8 cellular contexts compared by ENCODE assay signal in the genomic region with DNA sequence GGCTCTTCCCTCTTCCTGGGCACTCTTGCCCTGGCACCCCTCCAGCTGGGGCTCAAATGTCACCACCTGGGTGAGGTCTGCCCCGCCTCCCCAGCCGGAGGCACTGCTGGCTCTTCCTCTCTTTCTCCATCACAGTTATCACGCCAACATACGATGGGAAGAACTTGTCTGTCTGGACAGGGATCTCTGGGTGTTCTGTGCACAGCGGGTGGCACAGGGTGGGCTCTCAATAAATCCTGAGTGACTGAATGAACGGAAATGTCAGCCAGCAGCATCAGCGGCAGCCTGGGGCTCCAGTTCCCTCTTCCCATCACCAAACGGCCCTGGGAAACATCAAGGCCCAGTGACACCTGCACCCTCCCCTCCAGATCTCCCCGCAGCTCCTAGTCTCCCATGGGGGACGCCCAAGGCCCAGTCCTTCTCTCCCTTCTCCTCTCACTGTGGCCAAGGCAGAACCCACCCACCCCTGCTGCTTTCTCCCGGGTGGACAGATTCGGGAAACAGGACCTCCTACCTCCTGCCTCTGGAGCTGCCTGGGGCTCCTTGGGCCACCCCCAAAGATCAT. TPM values are rescaled to one million over a fixed set of nuclear protein-coding genes. Genes with fewer than 3 reads are reported as not detected.
A peak's percentile ranks its signal among the peaks of the same experiment; 100 is the strongest.
DNase-seq lines count a peak whose midpoint lies in the region.

No MANE protein-coding gene starts in this region.

- peak overlapping the region; percentile 42; the same call in 1 of the 2 replicates for H3K4me3 ChIP-seq in iPS-20b (ENCODE audit: low read length)
- H3K4me3 ChIP-seq in subcutaneous abdominal adipose tissue (ENCODE audit: low read depth in 1 of 5, low read length in 5 of 5) = peak overlapping the region; percentile 52 to 66 (median 65)

- intact Hi-C loops in activated CD4-positive, alpha-beta T cell treated with anti-CD3 and anti-CD28 coated beads, Interleukin-2, amount 10 ng/mL, durations not matched to agents 24 days and 14 days (cut with micrococcal nuclease) = loop anchor here (1.0 kb wide), 7 partner anchors 17 to 127 kb away; a partner anchor contains a TSS
- intact Hi-C loops in activated CD4-positive, alpha-beta memory T cell treated with anti-CD3 and anti-CD28 coated beads for 36 hours (cut with micrococcal nuclease) = loop anchor here (1.0 to 5.0 kb wide), 9 partner anchors 35 to 476 kb away; a partner anchor contains a TSS

- H3K36me3 ChIP-seq in iPS-20b (ENCODE audit: insufficient read depth, low read depth, low read length) (no peaks in the 10 kb centered on the region), subcutaneous abdominal adipose tissue (ENCODE audit: control insufficient read depth in 5 of 5, insufficient read depth in 5 of 5, low read length in 5 of 5) (peaks cover 0 to 6% (median 0%) of the 10 kb centered on the region in 5 donors)

- H3K27me3 ChIP-seq in iPS-20b (ENCODE audit: insufficient read depth, low read length) (peaks cover 5% of the 10 kb centered on the region; the same call in 1 of the 2 replicates), subcutaneous abdominal adipose tissue (ENCODE audit: control insufficient read depth in 5 of 5, insufficient read depth in 4 of 5, low read length in 5 of 5) (peaks cover 0 to 6% (median 0%) of the 10 kb centered on the region in 5 donors)

- H3K27ac Mint-ChIP-seq in activated CD4-positive, alpha-beta T cell treated with anti-CD3 and anti-CD28 coated beads, Interleukin-2, amount 10 ng/mL, durations not matched to agents 24 days and 14 days = peak overlapping the region; percentile 96
- peak overlapping the region; percentile 97 for H3K27ac Mint-ChIP-seq in activated CD4-positive, alpha-beta memory T cell treated with anti-CD3 and anti-CD28 coated beads for 36 hours

- H3K27me3 Mint-ChIP-seq in activated CD4-positive, alpha-beta T cell treated with anti-CD3 and anti-CD28 coated beads, Interleukin-2, amount 10 ng/mL, durations not matched to agents 24 days and 14 days = no peaks in the 10 kb centered on the region
- H3K27me3 Mint-ChIP-seq in activated CD4-positive, alpha-beta memory T cell treated with anti-CD3 and anti-CD28 coated beads for 36 hours = no peaks in the 10 kb centered on the region

- H3K9me3 ChIP-seq in iPS-20b (ENCODE audit: insufficient read depth, low read depth, low read length) (no peaks in the 10 kb centered on the region), subcutaneous abdominal adipose tissue (ENCODE audit: control insufficient read depth in 5 of 5, low read length in 5 of 5) (no peaks in the 10 kb centered on the region)

- H3K36me3 Mint-ChIP-seq in activated CD4-positive, alpha-beta T cell treated with anti-CD3 and anti-CD28 coated beads, Interleukin-2, amount 10 ng/mL, durations not matched to agents 24 days and 14 days (ENCODE audit: low read depth) = peaks cover 1% of the 10 kb centered on the region
- H3K36me3 Mint-ChIP-seq in activated CD4-positive, alpha-beta memory T cell treated with anti-CD3 and anti-CD28 coated beads for 36 hours = peaks cover 1% of the 10 kb centered on the region

- H3K4me1 ChIP-seq in iPS-20b (ENCODE audit: insufficient read depth, low read length) = no peaks in the 10 kb centered on the region; the same call in 1 of the 2 replicates
- H3K4me1 ChIP-seq in subcutaneous abdominal adipose tissue (ENCODE audit: control insufficient read depth in 5 of 5, insufficient read depth in 5 of 5, low read length in 5 of 5) = peaks cover 24 to 74% (median 54%) of the 10 kb centered on the region in 5 donors

- peaks cover 40% of the 10 kb centered on the region for H3K4me1 Mint-ChIP-seq in activated CD4-positive, alpha-beta T cell treated with anti-CD3 and anti-CD28 coated beads, Interleukin-2, amount 10 ng/mL, durations not matched to agents 24 days and 14 days
- H3K4me1 Mint-ChIP-seq in activated CD4-positive, alpha-beta memory T cell treated with anti-CD3 and anti-CD28 coated beads for 36 hours (ENCODE audit: low read depth) = peaks cover 44% of the 10 kb centered on the region

- no peak for DNase-seq in activated CD4-positive, alpha-beta T cell treated with anti-CD3 and anti-CD28 coated beads, Interleukin-2, amount 10 ng/mL, durations not matched to agents 24 days and 14 days
- DNase-seq in activated CD4-positive, alpha-beta T cell treated with anti-CD3 and anti-CD28 coated beads for 1 hour = no peak
- no peak for DNase-seq in activated CD4-positive, alpha-beta memory T cell treated with anti-CD3 and anti-CD28 coated beads for 36 hours
- DNase-seq in NCI-H2029 (lab: John Stamatoyannopoulos, UW) (no peak), HPDE6-E6E7 (ENCODE audit: extremely low spot score) (no peak)
- no peak for DNase-seq in effector CD4-positive, alpha-beta T cell

- POLR2A ChIA-PET in activated CD4-positive, alpha-beta memory T cell treated with anti-CD3 and anti-CD28 coated beads for 36 hours (lab: Charles Lee) = interaction anchor here (1.0 to 5.3 kb wide), 12 partner anchors 34 to 124 kb away, joined by 3 to 39 read pairs (median 5); a partner anchor contains a TSS

- no peak overlapping the region for H3K27ac ChIP-seq in iPS-20b (ENCODE audit: low read length)
- peak overlapping the region; percentile 100 for H3K27ac ChIP-seq in subcutaneous abdominal adipose tissue (ENCODE audit: low read depth, low read length)

- H3K9ac ChIP-seq in iPS-20b (ENCODE audit: low read depth, low read length) (no peak overlapping the region), subcutaneous abdominal adipose tissue (ENCODE audit: low read length in 5 of 5) (peak overlapping the region; percentile 69 to 91 (median 86))

- H3K9me3 Mint-ChIP-seq in activated CD4-positive, alpha-beta T cell treated with anti-CD3 and anti-CD28 coated beads, Interleukin-2, amount 10 ng/mL, durations not matched to agents 24 days and 14 days = no peaks in the 10 kb centered on the region
- H3K9me3 Mint-ChIP-seq in activated CD4-positive, alpha-beta memory T cell treated with anti-CD3 and anti-CD28 coated beads for 36 hours = no peaks in the 10 kb centered on the region

- H3K4me3 Mint-ChIP-seq in activated CD4-positive, alpha-beta T cell treated with anti-CD3 and anti-CD28 coated beads, Interleukin-2, amount 10 ng/mL, durations not matched to agents 24 days and 14 days = peak overlapping the region; percentile 83
- peak overlapping the region; percentile 85 for H3K4me3 Mint-ChIP-seq in activated CD4-positive, alpha-beta memory T cell treated with anti-CD3 and anti-CD28 coated beads for 36 hours

- CTCF ChIA-PET in activated CD4-positive, alpha-beta memory T cell treated with anti-CD3 and anti-CD28 coated beads for 36 hours (lab: Charles Lee) = interaction anchor here (0.7 to 2.6 kb wide), 4 partner anchors 34 to 123 kb away, joined by 3 to 29 read pairs (median 4); no protein-coding TSS in a partner anchor

RNA-seq across cellular contexts. Expression of a gene that starts 0.4 kb away (rescaled TPM):
- total RNA-seq in activated CD4-positive, alpha-beta T cell treated with anti-CD3 and anti-CD28 coated beads, Interleukin-2, amount 10 ng/mL, durations not matched to agents 24 days and 14 days = 15.5 and 16.8 TPM in 2 replicates
- total RNA-seq in activated CD4-positive, alpha-beta memory T cell treated with anti-CD3 and anti-CD28 coated beads for 36 hours = 10 to 100 TPM; 14.4 to 16.1 TPM

RNA-seq across cellular contexts. Expression of a gene that starts 3.6 kb away (rescaled TPM):
- 46.7 and 46.8 TPM in 2 replicates for total RNA-seq in activated CD4-positive, alpha-beta T cell treated with anti-CD3 and anti-CD28 coated beads, Interleukin-2, amount 10 ng/mL, durations not matched to agents 24 days and 14 days
- 10 to 100 TPM; 34.7 to 37.9 TPM for total RNA-seq in activated CD4-positive, alpha-beta memory T cell treated with anti-CD3 and anti-CD28 coated beads for 36 hours

RNA-seq across cellular contexts. Expression of a gene that starts 28.3 kb away (rescaled TPM):
- 1.2 and 1.6 TPM in 2 replicates for total RNA-seq in activated CD4-positive, alpha-beta T cell treated with anti-CD3 and anti-CD28 coated beads, Interleukin-2, amount 10 ng/mL, durations not matched to agents 24 days and 14 days
- total RNA-seq in activated CD4-positive, alpha-beta memory T cell treated with anti-CD3 and anti-CD28 coated beads for 36 hours = under 1 TPM; 0.73 to 1.00 TPM

RNA-seq across cellular contexts. Expression of a gene that starts 39.7 kb away (rescaled TPM):
- total RNA-seq in activated CD4-positive, alpha-beta T cell treated with anti-CD3 and anti-CD28 coated beads, Interleukin-2, amount 10 ng/mL, durations not matched to agents 24 days and 14 days = 410 and 411 TPM in 2 replicates
- 100 to 1,000 TPM; 593 to 683 TPM for total RNA-seq in activated CD4-positive, alpha-beta memory T cell treated with anti-CD3 and anti-CD28 coated beads for 36 hours

RNA-seq across cellular contexts. Expression of a gene that starts 49.2 kb away (rescaled TPM):
- 76.6 and 81.0 TPM in 2 replicates for total RNA-seq in activated CD4-positive, alpha-beta T cell treated with anti-CD3 and anti-CD28 coated beads, Interleukin-2, amount 10 ng/mL, durations not matched to agents 24 days and 14 days
- total RNA-seq in activated CD4-positive, alpha-beta memory T cell treated with anti-CD3 and anti-CD28 coated beads for 36 hours = 10 to 100 TPM; 68.7 to 71.6 TPM
